In the genomic region with DNA sequence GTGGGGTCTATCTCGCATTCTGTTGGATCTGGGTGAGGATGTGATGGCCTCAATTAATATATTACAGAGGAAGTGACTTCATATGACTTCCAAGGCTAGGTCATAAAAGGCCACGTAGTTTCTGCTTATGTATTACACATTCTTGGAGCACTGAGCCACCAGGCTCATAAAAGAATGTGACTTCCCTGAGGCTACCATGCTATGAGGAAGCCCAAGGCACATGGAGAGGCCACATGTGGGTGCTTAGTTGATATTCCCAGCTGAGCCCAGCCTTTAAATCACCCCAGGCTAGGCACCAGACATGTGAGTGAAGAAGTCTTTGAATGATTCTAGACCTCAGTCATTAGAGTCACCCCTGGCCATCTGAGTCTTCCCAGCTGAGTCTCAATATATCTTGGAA, we compare ENCODE assay signal across 22 cellular contexts. TPM values are rescaled to one million over a fixed set of nuclear protein-coding genes. Genes with fewer than 3 reads are reported as not detected.
"Had no signal": no experiment of that assay in that cellular context is flagged by ENCODE, and none has a peak within 500 bp of the region (broad histone marks: within the 10 kb centered on the region; RNA-seq: fewer than 3 reads in every experiment).

No MANE protein-coding gene starts in this region.

- H3K27ac Mint-ChIP-seq: dendritic cell treated with granulocyte-macrophage colony-stimulating factor and Interleukin-4, amounts not matched to agents 40 ng/mL and 50 ng/mL, for 4 days; effector memory CD8-positive, alpha-beta T cell; natural killer cell treated with Interleukin-12 subunit alpha and Interleukin-12 subunit beta and Interleukin-15 and Interleukin-18, amount 100 ng/mL, for 72 hours; neural progenitor cell; progenitor cell of endocrine pancreas; stimulated activated effector memory CD8-positive, alpha-beta T cell treated with anti-CD3 and anti-CD28 coated beads, Interleukin-12 subunit alpha, Interleukin-12 subunit beta, amount 100 ng/mL, for 72 hours had no signal

- H3K36me3 Mint-ChIP-seq: natural killer cell treated with Interleukin-12 subunit alpha and Interleukin-12 subunit beta and Interleukin-15 and Interleukin-18, amount 100 ng/mL, for 72 hours; neural progenitor cell; stimulated activated effector memory CD8-positive, alpha-beta T cell treated with anti-CD3 and anti-CD28 coated beads, Interleukin-12 subunit alpha, Interleukin-12 subunit beta, amount 100 ng/mL, for 72 hours had no signal

- H3K9me3 ChIP-seq: esophagus squamous epithelium, heart left ventricle, pancreas, right lobe of liver, suprapubic skin, tibial artery had no signal

- DNase-seq: cerebellar nuclear complex; effector memory CD8-positive, alpha-beta T cell; esophagus squamous epithelium; heart left ventricle; hippocampal formation; kidney glomerular epithelial cell; mammary epithelial cell; nucleus accumbens; pancreas; right lobe of liver; stimulated activated CD4-positive, alpha-beta T cell treated with anti-CD3 and anti-CD28 coated beads, Interleukin-4, amount 100 ng/mL, for 1 hour; stimulated activated CD8-positive, alpha-beta memory T cell treated with anti-CD3 and anti-CD28 coated beads, Interleukin-4, amount 100 ng/mL, for 48 hours; stimulated activated naive CD8-positive, alpha-beta T cell treated with anti-CD3 and anti-CD28 coated beads, Interleukin-15, Interleukin-2, amounts not matched to agents 100 U/mL and 50 U/mL, for 24 hours; tibial artery had no signal

- H3K4me3 ChIP-seq: esophagus squamous epithelium, heart left ventricle, neural progenitor cell, pancreas, right lobe of liver, suprapubic skin, tibial artery had no signal

- H3K4me1 ChIP-seq: esophagus squamous epithelium, heart left ventricle, neural progenitor cell, right lobe of liver, suprapubic skin, tibial artery had no signal

- H3K4me3 Mint-ChIP-seq: dendritic cell treated with granulocyte-macrophage colony-stimulating factor and Interleukin-4, amounts not matched to agents 40 ng/mL and 50 ng/mL, for 4 days; effector memory CD8-positive, alpha-beta T cell; natural killer cell treated with Interleukin-12 subunit alpha and Interleukin-12 subunit beta and Interleukin-15 and Interleukin-18, amount 100 ng/mL, for 72 hours; neural progenitor cell; stimulated activated effector memory CD8-positive, alpha-beta T cell treated with anti-CD3 and anti-CD28 coated beads, Interleukin-12 subunit alpha, Interleukin-12 subunit beta, amount 100 ng/mL, for 72 hours had no signal

- H3K36me3 ChIP-seq: esophagus squamous epithelium, heart left ventricle, neural progenitor cell, pancreas, right lobe of liver, suprapubic skin, tibial artery had no signal

- ATAC-seq: effector memory CD8-positive, alpha-beta T cell; heart left ventricle; left lobe of liver; natural killer cell treated with Interleukin-12 subunit alpha and Interleukin-12 subunit beta and Interleukin-15 and Interleukin-18, amount 100 ng/mL, for 72 hours; pancreas; right lobe of liver; stimulated activated effector memory CD8-positive, alpha-beta T cell treated with anti-CD3 and anti-CD28 coated beads, Interleukin-12 subunit alpha, Interleukin-12 subunit beta, amount 100 ng/mL, for 72 hours; stimulated activated naive CD8-positive, alpha-beta T cell treated with anti-CD3 and anti-CD28 coated beads, Interleukin-15, Interleukin-2, amounts not matched to agents 100 U/mL and 50 U/mL, for 24 hours had no signal

- H3K27me3 ChIP-seq: heart left ventricle, neural progenitor cell, pancreas, right lobe of liver had no signal

- H3K27ac ChIP-seq: epithelial cell of prostate, esophagus squamous epithelium, heart left ventricle, neural progenitor cell, pancreas, right lobe of liver, suprapubic skin, tibial artery had no signal

- H3K9me3 Mint-ChIP-seq: effector memory CD8-positive, alpha-beta T cell; natural killer cell treated with Interleukin-12 subunit alpha and Interleukin-12 subunit beta and Interleukin-15 and Interleukin-18, amount 100 ng/mL, for 72 hours; neural progenitor cell; stimulated activated effector memory CD8-positive, alpha-beta T cell treated with anti-CD3 and anti-CD28 coated beads, Interleukin-12 subunit alpha, Interleukin-12 subunit beta, amount 100 ng/mL, for 72 hours had no signal

- H3K4me1 Mint-ChIP-seq: stimulated activated effector memory CD8-positive, alpha-beta T cell treated with anti-CD3 and anti-CD28 coated beads, Interleukin-12 subunit alpha, Interleukin-12 subunit beta, amount 100 ng/mL, for 72 hours had no signal

RNA-seq across cellular contexts. Expression of gene REEP1, which starts 13.3 kb away (rescaled TPM):
- total RNA-seq: natural killer cell treated with Interleukin-12 subunit alpha and Interleukin-12 subunit beta and Interleukin-15 and Interleukin-18, amount 100 ng/mL, for 72 hours had no signal
